Comparison of ENCODE assay signal across 8 cellular contexts in genomic region chr1:202625416-202626360, GRCh38.
A peak's percentile ranks its signal among the peaks of the same experiment; 100 is the strongest.
DNase-seq lines count a peak whose midpoint lies in the region; ATAC-seq and TF ChIP-seq lines count a peak whose summit lies in the region.

No MANE protein-coding gene starts in this region.

- H2AFZ ChIP-seq in smooth muscle cell (ENCODE audit: low read depth): no peak overlapping the region

- TF ChIP-seq CTCF in AG09309 (IDR thresholded peaks at IDR 0.05; ENCODE audit: control insufficient read depth, insufficient read depth, low read depth, low read length, missing control alignments) (peak; percentile 82), right atrium auricular region (IDR thresholded peaks at IDR 0.05) (peak; percentile 68 to 78), smooth muscle cell (IDR thresholded peaks at IDR 0.05; ENCODE audit: borderline replicate concordance, insufficient read depth, poor library complexity, severe bottlenecking) (peak; percentile 57)

- no peak overlapping the region for H3K9ac ChIP-seq in smooth muscle cell (ENCODE audit: low read depth)

- H3K9me3 ChIP-seq in right atrium auricular region (no peaks in the 10 kb centered on the region), smooth muscle cell (replicated peaks; ENCODE audit: low read depth) (no peaks in the 10 kb centered on the region)

- DNase-seq in AG09309 (ENCODE audit: low read depth): no peak
- peak; percentile 54 for DNase-seq in LHCN-M2 (ENCODE audit: low read depth)
- DNase-seq in SW480 (ENCODE audit: low spot score): peak; percentile 43
- DNase-seq in amniotic epithelial cell (ENCODE audit: low read depth): peak; percentile 56
- DNase-seq in right atrium auricular region (ENCODE audit: low spot score): peak; percentile 65
- peak; percentile 19 for DNase-seq in smooth muscle cell (lab: John Stamatoyannopoulos, UW; ENCODE audit: unreplicated experiment)
- DNase-seq in superior temporal gyrus (ENCODE audit: extremely low spot score): no peak

- H3K36me3 ChIP-seq in right atrium auricular region (no peaks in the 10 kb centered on the region), smooth muscle cell (ENCODE audit: low read depth) (no peaks in the 10 kb centered on the region)

- H3K27ac ChIP-seq in right atrium auricular region (no peak overlapping the region), smooth muscle cell (ENCODE audit: low read depth) (no peak overlapping the region)

- no peaks in the 10 kb centered on the region for H3F3A ChIP-seq in smooth muscle cell (ENCODE audit: low read depth)

- H4K20me1 ChIP-seq in smooth muscle cell (ENCODE audit: low read depth): no peaks in the 10 kb centered on the region

- peak; percentile 62 for ATAC-seq in GM18511 (IDR thresholded peaks at IDR 0.05; ENCODE audit: unreplicated experiment)

- no peaks in the 10 kb centered on the region for H3K79me2 ChIP-seq in smooth muscle cell (ENCODE audit: low read depth)

- H3K27me3 ChIP-seq in right atrium auricular region: no peaks in the 10 kb centered on the region
- peaks cover 6% of the 10 kb centered on the region for H3K27me3 ChIP-seq in smooth muscle cell (ENCODE audit: low read depth)

- H3K4me1 ChIP-seq in right atrium auricular region (peaks cover 0 to 26% of the 10 kb centered on the region in 2 donors), smooth muscle cell (ENCODE audit: low read depth) (peaks cover 11% of the 10 kb centered on the region)

- WGBS in smooth muscle cell (ENCODE audit: low lambda C conversion rate): 66% methylated on average over 18 of the region's 28 CpGs

- H3K4me3 ChIP-seq in AG09309 (ENCODE audit: control insufficient read depth, low read depth, low read length) (no peak overlapping the region), right atrium auricular region (no peak overlapping the region), smooth muscle cell (no peak overlapping the region)

- H3K4me2 ChIP-seq in smooth muscle cell: no peak overlapping the region

Comparison
In these comparisons a context has a peak if more than half of its experiments do, and no peak if none do; other contexts are left out.
1. DNase-seq: peak in LHCN-M2 (single experiment), SW480 (single experiment), amniotic epithelial cell (single experiment), right atrium auricular region (single experiment) and smooth muscle cell (single experiment); none in AG09309 (single experiment) and superior temporal gyrus (single experiment).
2. Peak in every context shown above with its lines, with median percentiles within 50 percentile points of each other: CTCF ChIP-seq.